In genomic region chr19:28427256-28428083, GRCh38 we compare ENCODE assay signal across 32 cellular contexts.
DNase-seq lines count a peak whose midpoint lies in the region; ATAC-seq and TF ChIP-seq lines count a peak whose summit lies in the region.
"Had no signal": no experiment of that assay in that cellular context is flagged by ENCODE, and none has a peak within 500 bp of the region (broad histone marks: within the 10 kb centered on the region; RNA-seq: fewer than 3 reads in every experiment).

No MANE protein-coding gene starts in this region.

- POLR2A ChIA-PET in GM10248 (lab: Yijun Ruan, JAX): no interaction called here

- H3K9me3 ChIP-seq in MG63: no peaks in the 10 kb centered on the region
- H3K9me3 ChIP-seq: prostate gland, sigmoid colon, suprapubic skin, uterus had no signal

- H3K36me3 ChIP-seq in MG63: no peaks in the 10 kb centered on the region
- H3K36me3 ChIP-seq: prostate gland, sigmoid colon, suprapubic skin, uterus had no signal

- intact Hi-C loops in activated T-helper 2 cell treated with anti-CD3 and anti-CD28 coated beads, Interferon-gamma antibody, Interleukin-2, Interleukin-4, amounts not matched to agents 10 μg/mL and 5 μg/mL and 100 μg/mL, durations not matched to agents 14 hours and 24 hours and 36 hours (cut with micrococcal nuclease): no loop called here

- H3K36me3 Mint-ChIP-seq in activated naive CD8-positive, alpha-beta T cell treated with anti-CD3 and anti-CD28 coated beads, Interleukin-2, amount 50 U/mL, for 24 hours (ENCODE audit: low read depth): no peaks in the 10 kb centered on the region
- no peaks in the 10 kb centered on the region for H3K36me3 Mint-ChIP-seq in activated naive CD8-positive, alpha-beta T cell treated with anti-CD3 and anti-CD28 coated beads for 36 hours
- H3K36me3 Mint-ChIP-seq in activated T-helper 2 cell treated with anti-CD3 and anti-CD28 coated beads, Interferon-gamma antibody, Interleukin-2, Interleukin-4, amounts not matched to agents 10 μg/mL and 5 μg/mL and 100 μg/mL, durations not matched to agents 14 hours and 24 hours and 36 hours (ENCODE audit: low read depth): no peaks in the 10 kb centered on the region
- H3K36me3 Mint-ChIP-seq: activated CD4-positive, alpha-beta memory T cell treated with anti-CD3 and anti-CD28 coated beads for 36 hours; stimulated activated memory B cell treated with anti-CD40 and anti-IgM and Interleukin-4, amounts not matched to agents 10 μg/mL and 1 μg/mL and 100 μg/mL, for 72 hours had no signal

- no peak for ATAC-seq in activated naive CD8-positive, alpha-beta T cell treated with anti-CD3 and anti-CD28 coated beads, Interleukin-2, amount 50 U/mL, for 24 hours
- ATAC-seq: esophagus mucosa; stimulated activated memory B cell treated with anti-CD40 and anti-IgM and Interleukin-4, amounts not matched to agents 10 μg/mL and 1 μg/mL and 100 μg/mL, for 72 hours; T-helper 17 cell had no signal

- H3K27me3 Mint-ChIP-seq in activated naive CD8-positive, alpha-beta T cell treated with anti-CD3 and anti-CD28 coated beads, Interleukin-2, amount 50 U/mL, for 24 hours: no peaks in the 10 kb centered on the region
- H3K27me3 Mint-ChIP-seq in activated naive CD8-positive, alpha-beta T cell treated with anti-CD3 and anti-CD28 coated beads for 36 hours: no peaks in the 10 kb centered on the region
- H3K27me3 Mint-ChIP-seq in activated T-helper 2 cell treated with anti-CD3 and anti-CD28 coated beads, Interferon-gamma antibody, Interleukin-2, Interleukin-4, amounts not matched to agents 10 μg/mL and 5 μg/mL and 100 μg/mL, durations not matched to agents 14 hours and 24 hours and 36 hours (ENCODE audit: low read depth): no peaks in the 10 kb centered on the region
- H3K27me3 Mint-ChIP-seq: activated CD4-positive, alpha-beta memory T cell treated with anti-CD3 and anti-CD28 coated beads for 36 hours; stimulated activated memory B cell treated with anti-CD40 and anti-IgM and Interleukin-4, amounts not matched to agents 10 μg/mL and 1 μg/mL and 100 μg/mL, for 72 hours; T-helper 17 cell had no signal

- TF ChIP-seq CTCF in GM10248 (IDR thresholded peaks at IDR 0.05; ENCODE audit: control extremely low read depth, extremely low read depth, low read depth, missing control alignments): no peak

- CTCF ChIA-PET in GM10248 (lab: Yijun Ruan, JAX): no interaction called here

- peaks cover 4% of the 10 kb centered on the region for H3K4me1 Mint-ChIP-seq in activated naive CD8-positive, alpha-beta T cell treated with anti-CD3 and anti-CD28 coated beads, Interleukin-2, amount 50 U/mL, for 24 hours
- H3K4me1 Mint-ChIP-seq in activated naive CD8-positive, alpha-beta T cell treated with anti-CD3 and anti-CD28 coated beads for 36 hours: no peaks in the 10 kb centered on the region
- no peaks in the 10 kb centered on the region for H3K4me1 Mint-ChIP-seq in activated T-helper 2 cell treated with anti-CD3 and anti-CD28 coated beads, Interferon-gamma antibody, Interleukin-2, Interleukin-4, amounts not matched to agents 10 μg/mL and 5 μg/mL and 100 μg/mL, durations not matched to agents 14 hours and 24 hours and 36 hours (ENCODE audit: low read depth)
- H3K4me1 Mint-ChIP-seq: stimulated activated memory B cell treated with anti-CD40 and anti-IgM and Interleukin-4, amounts not matched to agents 10 μg/mL and 1 μg/mL and 100 μg/mL, for 72 hours; T-helper 17 cell had no signal

- no peaks in the 10 kb centered on the region for H3K27me3 ChIP-seq in MG63
- H3K27me3 ChIP-seq: uterus had no signal

- H3K27ac Mint-ChIP-seq in activated naive CD8-positive, alpha-beta T cell treated with anti-CD3 and anti-CD28 coated beads, Interleukin-2, amount 50 U/mL, for 24 hours: peak overlapping the region; percentile 24
- no peak overlapping the region for H3K27ac Mint-ChIP-seq in activated naive CD8-positive, alpha-beta T cell treated with anti-CD3 and anti-CD28 coated beads for 36 hours
- H3K27ac Mint-ChIP-seq in activated T-helper 2 cell treated with anti-CD3 and anti-CD28 coated beads, Interferon-gamma antibody, Interleukin-2, Interleukin-4, amounts not matched to agents 10 μg/mL and 5 μg/mL and 100 μg/mL, durations not matched to agents 14 hours and 24 hours and 36 hours: no peak overlapping the region
- H3K27ac Mint-ChIP-seq: activated CD4-positive, alpha-beta memory T cell treated with anti-CD3 and anti-CD28 coated beads for 36 hours; endodermal cell; stimulated activated memory B cell treated with anti-CD40 and anti-IgM and Interleukin-4, amounts not matched to agents 10 μg/mL and 1 μg/mL and 100 μg/mL, for 72 hours; T-helper 17 cell had no signal

- no peak overlapping the region for H3K4me3 Mint-ChIP-seq in activated naive CD8-positive, alpha-beta T cell treated with anti-CD3 and anti-CD28 coated beads, Interleukin-2, amount 50 U/mL, for 24 hours
- no peak overlapping the region for H3K4me3 Mint-ChIP-seq in activated naive CD8-positive, alpha-beta T cell treated with anti-CD3 and anti-CD28 coated beads for 36 hours
- H3K4me3 Mint-ChIP-seq in activated T-helper 2 cell treated with anti-CD3 and anti-CD28 coated beads, Interferon-gamma antibody, Interleukin-2, Interleukin-4, amounts not matched to agents 10 μg/mL and 5 μg/mL and 100 μg/mL, durations not matched to agents 14 hours and 24 hours and 36 hours (ENCODE audit: low read depth): no peak overlapping the region
- H3K4me3 Mint-ChIP-seq: activated CD4-positive, alpha-beta memory T cell treated with anti-CD3 and anti-CD28 coated beads for 36 hours; endodermal cell; stimulated activated memory B cell treated with anti-CD40 and anti-IgM and Interleukin-4, amounts not matched to agents 10 μg/mL and 1 μg/mL and 100 μg/mL, for 72 hours; T-helper 17 cell had no signal

- H3K4me3 ChIP-seq in MG63: no peak overlapping the region
- H3K4me3 ChIP-seq: coronary artery, prostate gland, sigmoid colon, SK-N-MC, suprapubic skin, uterus had no signal

- H3K9me3 Mint-ChIP-seq in activated naive CD8-positive, alpha-beta T cell treated with anti-CD3 and anti-CD28 coated beads, Interleukin-2, amount 50 U/mL, for 24 hours: peaks cover 3% of the 10 kb centered on the region
- no peaks in the 10 kb centered on the region for H3K9me3 Mint-ChIP-seq in activated naive CD8-positive, alpha-beta T cell treated with anti-CD3 and anti-CD28 coated beads for 36 hours
- H3K9me3 Mint-ChIP-seq in activated T-helper 2 cell treated with anti-CD3 and anti-CD28 coated beads, Interferon-gamma antibody, Interleukin-2, Interleukin-4, amounts not matched to agents 10 μg/mL and 5 μg/mL and 100 μg/mL, durations not matched to agents 14 hours and 24 hours and 36 hours: no peaks in the 10 kb centered on the region

- no peak for DNase-seq in activated naive CD8-positive, alpha-beta T cell treated with anti-CD3 and anti-CD28 coated beads, Interleukin-2, amount 50 U/mL, for 24 hours
- no peak for DNase-seq in activated naive CD8-positive, alpha-beta T cell treated with anti-CD3 and anti-CD28 coated beads for 36 hours
- DNase-seq in MG63 (peak; percentile 68), hepatic stellate cell (ENCODE audit: low spot score) (peak; percentile 15), GM10248 (ENCODE audit: extremely low spot score) (no peak), DMS79 (lab: John Stamatoyannopoulos, UW) (no peak), cortex of kidney (lab: John Stamatoyannopoulos, UW) (no peak)
- no peak for DNase-seq in activated T-helper 2 cell treated with anti-CD3 and anti-CD28 coated beads, Interferon-gamma antibody, Interleukin-2, Interleukin-4, amounts not matched to agents 10 μg/mL and 5 μg/mL and 100 μg/mL, durations not matched to agents 14 hours and 24 hours and 36 hours (ENCODE audit: low spot score)
- DNase-seq: 8988T; activated CD4-positive, alpha-beta memory T cell treated with anti-CD3 and anti-CD28 coated beads for 36 hours; activated CD4-positive, CD25-positive, alpha-beta regulatory T cell treated with anti-CD3 and anti-CD28 coated beads, Interleukin-2, amount 50 U/mL, for 72 hours; activated CD8-positive, alpha-beta memory T cell treated with anti-CD3 and anti-CD28 coated beads, Interleukin-2, amount 50 U/mL, for 48 hours; activated naive CD4-positive, alpha-beta T cell treated with anti-CD3 and anti-CD28 coated beads, Interleukin-2, amount 50 U/mL, for 16 hours; anterior cingulate cortex; DMS53; KG1; left cardiac atrium; MM.1S; NCI-H2029 treated with DMSO at 0.1 percent for 48 hours; NCI-H2227 treated with DMSO at 0.1 percent for 48 hours; NCI-H526 treated with DMSO at 0.1 percent for 48 hours; sigmoid colon; stimulated activated CD4-positive, alpha-beta T cell treated with anti-CD3 and anti-CD28 coated beads, Interleukin-4, amount 100 ng/mL, for 24 hours; T-helper 17 cell; uterus had no signal

Comparison
In these comparisons a context has a peak if more than half of its experiments do, and no peak if none do; other contexts are left out.
1. DNase-seq: peak in MG63 (single experiment) and hepatic stellate cell (single experiment); none in activated naive CD8-positive, alpha-beta T cell treated with anti-CD3 and anti-CD28 coated beads, Interleukin-2, amount 50 U/mL, for 24 hours (single experiment), activated naive CD8-positive, alpha-beta T cell treated with anti-CD3 and anti-CD28 coated beads for 36 hours (single experiment), GM10248 (single experiment), DMS79 (single experiment), activated T-helper 2 cell treated with anti-CD3 and anti-CD28 coated beads, Interferon-gamma antibody, Interleukin-2, Interleukin-4, amounts not matched to agents 10 μg/mL and 5 μg/mL and 100 μg/mL, durations not matched to agents 14 hours and 24 hours and 36 hours (single experiment) and cortex of kidney (single experiment).